Comparison of ENCODE assay signal across 25 cellular contexts in the genomic region with DNA sequence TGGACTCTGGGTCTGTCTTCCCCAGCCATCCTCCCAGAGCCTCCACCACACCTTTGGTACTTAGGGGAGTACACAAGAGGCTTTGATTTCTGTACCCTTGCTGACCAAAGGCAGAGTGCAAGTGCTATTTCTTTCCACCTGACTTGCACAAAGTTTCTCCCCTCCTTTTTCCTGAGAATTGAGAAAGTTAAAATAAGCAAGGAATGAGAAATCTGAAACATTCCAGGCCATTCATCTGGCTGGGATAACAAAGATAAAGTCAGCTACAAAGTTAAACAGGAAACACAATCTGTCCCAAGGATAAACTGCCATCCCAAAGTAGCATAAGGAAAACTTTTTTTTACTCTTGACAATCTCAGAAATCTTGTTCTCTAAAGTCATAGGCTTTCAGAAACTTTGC.
"Had no signal": no experiment of that assay in that cellular context is flagged by ENCODE, and none has a peak within 500 bp of the region (broad histone marks: within the 10 kb centered on the region; RNA-seq: fewer than 3 reads in every experiment).

No MANE protein-coding gene starts in this region.

- H3K27ac ChIP-seq: esophagus muscularis mucosa, pancreas, psoas muscle, sigmoid colon, tibial artery, WERI-Rb-1 had no signal

- ATAC-seq: left ventricle myocardium superior; psoas muscle; stimulated activated memory B cell treated with anti-CD40 and anti-IgM and Interleukin-4, amounts not matched to agents 10 μg/mL and 1 μg/mL and 100 μg/mL, for 72 hours; stimulated activated naive CD8-positive, alpha-beta T cell treated with anti-CD3 and anti-CD28 coated beads, Interleukin-15, amount 100 ng/mL, for 72 hours had no signal

- H3K36me3 ChIP-seq: esophagus muscularis mucosa, pancreas, sigmoid colon, tibial artery, WERI-Rb-1 had no signal

- H3K27me3 ChIP-seq: esophagus muscularis mucosa, pancreas, sigmoid colon, tibial artery had no signal

- DNase-seq: activated CD4-positive, alpha-beta memory T cell treated with anti-CD3 and anti-CD28 coated beads for 36 hours; activated CD4-positive, alpha-beta T cell treated with anti-CD3 and anti-CD28 coated beads, Interleukin-2, amount 10 ng/mL, durations not matched to agents 24 days and 14 days; activated CD4-positive, CD25-positive, alpha-beta regulatory T cell treated with anti-CD3 and anti-CD28 coated beads, Interleukin-2, amount 50 U/mL, for 72 hours; activated CD8-positive, alpha-beta memory T cell treated with anti-CD3 and anti-CD28 coated beads, Interleukin-2, amount 50 U/mL, for 4 hours; activated gamma-delta T cell; activated naive CD4-positive, alpha-beta T cell treated with anti-CD3 and anti-CD28 coated beads, Interleukin-2, amount 10 ng/mL, durations not matched to agents 7 days and 5 days; activated naive CD8-positive, alpha-beta T cell treated with anti-CD3 and anti-CD28 coated beads, Interleukin-2, amount 10 ng/mL, durations not matched to agents 7 days and 5 days; activated T-cell treated with anti-CD3 and anti-CD28 coated beads, Interleukin-2, amount 50 U/mL, for 1 hour; amniotic stem cell; caudate nucleus; cortex of kidney; left ventricle myocardium superior; naive B cell; nephron progenitor cell; pancreas; psoas muscle; sigmoid colon; stimulated activated CD4-positive, alpha-beta T cell treated with anti-CD3 and anti-CD28 coated beads, Interleukin-4, amount 100 ng/mL, for 24 hours; stimulated activated naive CD8-positive, alpha-beta T cell treated with anti-CD3 and anti-CD28 coated beads, Interleukin-15, amount 100 ng/mL, for 72 hours; substantia nigra; T1000; tibial artery; WERI-Rb-1 had no signal

- H3K9me3 ChIP-seq: esophagus muscularis mucosa, pancreas, psoas muscle, sigmoid colon, tibial artery had no signal

- H3K4me1 ChIP-seq: esophagus muscularis mucosa, psoas muscle, sigmoid colon, tibial artery had no signal

- H3K4me3 ChIP-seq: esophagus muscularis mucosa, pancreas, psoas muscle, sigmoid colon, tibial artery had no signal
